Comparison of ENCODE assay signal across 1 cellular context in genomic region chr16:53741546-53741945, GRCh38.
TF ChIP-seq lines count a peak whose summit lies in the region.

No MANE protein-coding gene starts in this region.

TF ChIP-seq in GM23338, 12 proteins besides CTCF, POLR2A, EP300 and RAD21 (continued from another document):
- no peak for TF ChIP-seq NANOG (IDR thresholded peaks at IDR 0.05; ENCODE audit: borderline replicate concordance)
- TF ChIP-seq, protein P1, sequence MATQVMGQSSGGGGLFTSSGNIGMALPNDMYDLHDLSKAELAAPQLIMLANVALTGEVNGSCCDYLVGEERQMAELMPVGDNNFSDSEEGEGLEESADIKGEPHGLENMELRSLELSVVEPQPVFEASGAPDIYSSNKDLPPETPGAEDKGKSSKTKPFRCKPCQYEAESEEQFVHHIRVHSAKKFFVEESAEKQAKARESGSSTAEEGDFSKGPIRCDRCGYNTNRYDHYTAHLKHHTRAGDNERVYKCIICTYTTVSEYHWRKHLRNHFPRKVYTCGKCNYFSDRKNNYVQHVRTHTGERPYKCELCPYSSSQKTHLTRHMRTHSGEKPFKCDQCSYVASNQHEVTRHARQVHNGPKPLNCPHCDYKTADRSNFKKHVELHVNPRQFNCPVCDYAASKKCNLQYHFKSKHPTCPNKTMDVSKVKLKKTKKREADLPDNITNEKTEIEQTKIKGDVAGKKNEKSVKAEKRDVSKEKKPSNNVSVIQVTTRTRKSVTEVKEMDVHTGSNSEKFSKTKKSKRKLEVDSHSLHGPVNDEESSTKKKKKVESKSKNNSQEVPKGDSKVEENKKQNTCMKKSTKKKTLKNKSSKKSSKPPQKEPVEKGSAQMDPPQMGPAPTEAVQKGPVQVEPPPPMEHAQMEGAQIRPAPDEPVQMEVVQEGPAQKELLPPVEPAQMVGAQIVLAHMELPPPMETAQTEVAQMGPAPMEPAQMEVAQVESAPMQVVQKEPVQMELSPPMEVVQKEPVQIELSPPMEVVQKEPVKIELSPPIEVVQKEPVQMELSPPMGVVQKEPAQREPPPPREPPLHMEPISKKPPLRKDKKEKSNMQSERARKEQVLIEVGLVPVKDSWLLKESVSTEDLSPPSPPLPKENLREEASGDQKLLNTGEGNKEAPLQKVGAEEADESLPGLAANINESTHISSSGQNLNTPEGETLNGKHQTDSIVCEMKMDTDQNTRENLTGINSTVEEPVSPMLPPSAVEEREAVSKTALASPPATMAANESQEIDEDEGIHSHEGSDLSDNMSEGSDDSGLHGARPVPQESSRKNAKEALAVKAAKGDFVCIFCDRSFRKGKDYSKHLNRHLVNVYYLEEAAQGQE (IDR thresholded peaks at IDR 0.05; ENCODE audit: unreplicated experiment): no peak
- no peak for TF ChIP-seq ETS1 (IDR thresholded peaks at IDR 0.05)
- no peak for TF ChIP-seq POLR2AphosphoS5 (IDR thresholded peaks at IDR 0.05; ENCODE audit: low read depth)
- TF ChIP-seq STAT1 (IDR thresholded peaks at IDR 0.05; ENCODE audit: unreplicated experiment): no peak
- TF ChIP-seq, protein P2, sequence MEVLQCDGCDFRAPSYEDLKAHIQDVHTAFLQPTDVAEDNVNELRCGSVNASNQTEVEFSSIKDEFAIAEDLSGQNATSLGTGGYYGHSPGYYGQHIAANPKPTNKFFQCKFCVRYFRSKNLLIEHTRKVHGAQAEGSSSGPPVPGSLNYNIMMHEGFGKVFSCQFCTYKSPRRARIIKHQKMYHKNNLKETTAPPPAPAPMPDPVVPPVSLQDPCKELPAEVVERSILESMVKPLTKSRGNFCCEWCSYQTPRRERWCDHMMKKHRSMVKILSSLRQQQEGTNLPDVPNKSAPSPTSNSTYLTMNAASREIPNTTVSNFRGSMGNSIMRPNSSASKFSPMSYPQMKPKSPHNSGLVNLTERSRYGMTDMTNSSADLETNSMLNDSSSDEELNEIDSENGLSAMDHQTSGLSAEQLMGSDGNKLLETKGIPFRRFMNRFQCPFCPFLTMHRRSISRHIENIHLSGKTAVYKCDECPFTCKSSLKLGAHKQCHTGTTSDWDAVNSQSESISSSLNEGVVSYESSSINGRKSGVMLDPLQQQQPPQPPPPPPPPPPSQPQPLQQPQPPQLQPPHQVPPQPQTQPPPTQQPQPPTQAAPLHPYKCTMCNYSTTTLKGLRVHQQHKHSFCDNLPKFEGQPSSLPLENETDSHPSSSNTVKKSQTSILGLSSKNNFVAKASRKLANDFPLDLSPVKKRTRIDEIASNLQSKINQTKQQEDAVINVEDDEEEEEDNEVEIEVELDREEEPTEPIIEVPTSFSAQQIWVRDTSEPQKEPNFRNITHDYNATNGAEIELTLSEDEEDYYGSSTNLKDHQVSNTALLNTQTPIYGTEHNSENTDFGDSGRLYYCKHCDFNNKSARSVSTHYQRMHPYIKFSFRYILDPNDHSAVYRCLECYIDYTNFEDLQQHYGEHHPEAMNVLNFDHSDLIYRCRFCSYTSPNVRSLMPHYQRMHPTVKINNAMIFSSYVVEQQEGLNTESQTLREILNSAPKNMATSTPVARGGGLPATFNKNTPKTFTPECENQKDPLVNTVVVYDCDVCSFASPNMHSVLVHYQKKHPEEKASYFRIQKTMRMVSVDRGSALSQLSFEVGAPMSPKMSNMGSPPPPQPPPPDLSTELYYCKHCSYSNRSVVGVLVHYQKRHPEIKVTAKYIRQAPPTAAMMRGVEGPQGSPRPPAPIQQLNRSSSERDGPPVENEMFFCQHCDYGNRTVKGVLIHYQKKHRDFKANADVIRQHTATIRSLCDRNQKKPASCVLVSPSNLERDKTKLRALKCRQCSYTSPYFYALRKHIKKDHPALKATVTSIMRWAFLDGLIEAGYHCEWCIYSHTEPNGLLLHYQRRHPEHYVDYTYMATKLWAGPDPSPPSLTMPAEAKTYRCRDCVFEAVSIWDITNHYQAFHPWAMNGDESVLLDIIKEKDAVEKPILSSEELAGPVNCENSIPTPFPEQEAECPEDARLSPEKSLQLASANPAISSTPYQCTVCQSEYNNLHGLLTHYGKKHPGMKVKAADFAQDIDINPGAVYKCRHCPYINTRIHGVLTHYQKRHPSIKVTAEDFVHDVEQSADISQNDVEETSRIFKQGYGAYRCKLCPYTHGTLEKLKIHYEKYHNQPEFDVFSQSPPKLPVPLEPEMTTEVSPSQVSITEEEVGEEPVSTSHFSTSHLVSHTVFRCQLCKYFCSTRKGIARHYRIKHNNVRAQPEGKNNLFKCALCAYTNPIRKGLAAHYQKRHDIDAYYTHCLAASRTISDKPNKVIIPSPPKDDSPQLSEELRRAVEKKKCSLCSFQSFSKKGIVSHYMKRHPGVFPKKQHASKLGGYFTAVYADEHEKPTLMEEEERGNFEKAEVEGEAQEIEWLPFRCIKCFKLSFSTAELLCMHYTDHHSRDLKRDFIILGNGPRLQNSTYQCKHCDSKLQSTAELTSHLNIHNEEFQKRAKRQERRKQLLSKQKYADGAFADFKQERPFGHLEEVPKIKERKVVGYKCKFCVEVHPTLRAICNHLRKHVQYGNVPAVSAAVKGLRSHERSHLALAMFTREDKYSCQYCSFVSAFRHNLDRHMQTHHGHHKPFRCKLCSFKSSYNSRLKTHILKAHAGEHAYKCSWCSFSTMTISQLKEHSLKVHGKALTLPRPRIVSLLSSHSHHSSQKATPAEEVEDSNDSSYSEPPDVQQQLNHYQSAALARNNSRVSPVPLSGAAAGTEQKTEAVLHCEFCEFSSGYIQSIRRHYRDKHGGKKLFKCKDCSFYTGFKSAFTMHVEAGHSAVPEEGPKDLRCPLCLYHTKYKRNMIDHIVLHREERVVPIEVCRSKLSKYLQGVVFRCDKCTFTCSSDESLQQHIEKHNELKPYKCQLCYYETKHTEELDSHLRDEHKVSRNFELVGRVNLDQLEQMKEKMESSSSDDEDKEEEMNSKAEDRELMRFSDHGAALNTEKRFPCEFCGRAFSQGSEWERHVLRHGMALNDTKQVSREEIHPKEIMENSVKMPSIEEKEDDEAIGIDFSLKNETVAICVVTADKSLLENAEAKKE (CRISPR knock-in tag; IDR thresholded peaks at IDR 0.05): no peak
